28 cellular contexts compared by ENCODE assay signal in the genomic region with DNA sequence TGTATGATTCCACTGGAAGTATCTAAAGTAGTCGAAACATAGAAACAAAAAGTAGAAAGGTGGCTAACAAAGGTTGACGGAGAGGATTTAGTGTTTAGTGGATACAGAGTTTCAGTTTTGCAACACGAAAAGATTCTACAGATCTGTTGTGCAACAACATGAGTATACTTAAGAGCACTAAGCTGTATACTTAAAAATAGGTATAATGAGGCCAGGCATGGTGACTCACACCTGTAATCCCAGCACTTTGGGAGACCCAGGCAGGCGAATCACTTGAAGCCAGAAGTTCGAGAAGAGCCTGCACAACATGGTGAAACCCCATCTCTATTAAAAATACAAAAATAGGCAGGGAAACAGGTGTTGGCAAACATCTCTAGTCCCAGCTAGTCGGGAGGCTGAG.
"Had no signal": no experiment of that assay in that cellular context is flagged by ENCODE, and none has a peak within 500 bp of the region (broad histone marks: within the 10 kb centered on the region; RNA-seq: fewer than 3 reads in every experiment).

No MANE protein-coding gene starts in this region.

- H3K9me3 ChIP-seq: SJSA1, SK-N-SH had no signal

- H3K9ac ChIP-seq: KMS-11, SK-N-SH had no signal

- H3K4me3 ChIP-seq: SJSA1 had no signal

- H3K4me1 Mint-ChIP-seq: activated CD4-positive, alpha-beta T cell treated with anti-CD3 and anti-CD28 coated beads for 36 hours; activated CD4-positive, alpha-beta T cell treated with anti-CD3 and anti-CD28 coated beads, Interleukin-2, amount 10 ng/mL, durations not matched to agents 7 days and 5 days; activated naive CD4-positive, alpha-beta T cell treated with anti-CD3 and anti-CD28 coated beads, Interleukin-2, amount 10 ng/mL, durations not matched to agents 7 days and 5 days; activated naive CD8-positive, alpha-beta T cell treated with anti-CD3 and anti-CD28 coated beads, Interleukin-2, amount 50 U/mL, for 24 hours; WTC11 had no signal

- H3K4me2 ChIP-seq: KMS-11, SK-N-SH had no signal

- H3K27me3 ChIP-seq: brain microvascular endothelial cell, SJSA1 had no signal

- H3K9me3 Mint-ChIP-seq: activated CD4-positive, alpha-beta T cell treated with anti-CD3 and anti-CD28 coated beads, Interleukin-2, amount 10 ng/mL, durations not matched to agents 7 days and 5 days; activated naive CD4-positive, alpha-beta T cell treated with anti-CD3 and anti-CD28 coated beads, Interleukin-2, amount 10 ng/mL, durations not matched to agents 7 days and 5 days; activated naive CD8-positive, alpha-beta T cell treated with anti-CD3 and anti-CD28 coated beads, Interleukin-2, amount 50 U/mL, for 24 hours; T-helper 1 cell treated with Interleukin-12 subunit alpha and Interleukin-12 subunit beta and Interleukin-4 antibody, amounts not matched to agents 30 μg/mL and 1 μg/mL, for 36 hours; T-helper 2 cell treated with Interferon-gamma antibody and Interleukin-4, amounts not matched to agents 5 μg/mL and 100 μg/mL, for 36 hours; WTC11 had no signal

- H3K36me3 Mint-ChIP-seq: activated naive CD4-positive, alpha-beta T cell treated with anti-CD3 and anti-CD28 coated beads, Interleukin-2, amount 10 ng/mL, durations not matched to agents 7 days and 5 days; activated naive CD8-positive, alpha-beta T cell; WTC11 had no signal

- H3K4me3 Mint-ChIP-seq: activated CD4-positive, alpha-beta T cell treated with anti-CD3 and anti-CD28 coated beads for 36 hours; activated CD4-positive, alpha-beta T cell treated with anti-CD3 and anti-CD28 coated beads, Interleukin-2, amount 10 ng/mL, durations not matched to agents 7 days and 5 days; activated CD8-positive, alpha-beta T cell treated with anti-CD3 and anti-CD28 coated beads, Interleukin-2, amount 10 ng/mL, durations not matched to agents 7 days and 5 days; activated naive CD4-positive, alpha-beta T cell treated with anti-CD3 and anti-CD28 coated beads, Interleukin-2, amount 10 ng/mL, durations not matched to agents 7 days and 5 days; activated naive CD8-positive, alpha-beta T cell; activated naive CD8-positive, alpha-beta T cell treated with anti-CD3 and anti-CD28 coated beads, Interleukin-2, amount 50 U/mL, for 24 hours; T-helper 1 cell treated with Interleukin-12 subunit alpha and Interleukin-12 subunit beta and Interleukin-4 antibody, amounts not matched to agents 30 μg/mL and 1 μg/mL, for 36 hours; T-helper 2 cell treated with Interferon-gamma antibody and Interleukin-4, amounts not matched to agents 5 μg/mL and 100 μg/mL, for 36 hours; WTC11 had no signal

- H3K4me1 ChIP-seq: SJSA1 had no signal

- H3K27ac ChIP-seq: brain microvascular endothelial cell, KMS-11, SJSA1 had no signal

- ATAC-seq: activated CD4-positive, alpha-beta T cell treated with anti-CD3 and anti-CD28 coated beads for 36 hours; activated CD4-positive, CD25-positive, alpha-beta regulatory T cell treated with anti-CD3 and anti-CD28 coated beads, Interleukin-2, amount 50 U/mL, for 24 hours; activated CD8-positive, alpha-beta T cell treated with anti-CD3 and anti-CD28 coated beads, Interleukin-2, amount 10 ng/mL, durations not matched to agents 7 days and 5 days; activated naive CD8-positive, alpha-beta T cell treated with anti-CD3 and anti-CD28 coated beads, Interleukin-2, amount 50 U/mL, for 24 hours; Panc1; WTC11 had no signal

- H3K36me3 ChIP-seq: brain microvascular endothelial cell, SJSA1 had no signal

- H3K27ac Mint-ChIP-seq: activated CD4-positive, alpha-beta T cell treated with anti-CD3 and anti-CD28 coated beads for 36 hours; activated CD4-positive, alpha-beta T cell treated with anti-CD3 and anti-CD28 coated beads, Interleukin-2, amount 10 ng/mL, durations not matched to agents 7 days and 5 days; activated CD8-positive, alpha-beta T cell treated with anti-CD3 and anti-CD28 coated beads, Interleukin-2, amount 10 ng/mL, durations not matched to agents 7 days and 5 days; activated naive CD4-positive, alpha-beta T cell treated with anti-CD3 and anti-CD28 coated beads, Interleukin-2, amount 10 ng/mL, durations not matched to agents 7 days and 5 days; activated naive CD8-positive, alpha-beta T cell; activated naive CD8-positive, alpha-beta T cell treated with anti-CD3 and anti-CD28 coated beads, Interleukin-2, amount 50 U/mL, for 24 hours; T-helper 1 cell treated with Interleukin-12 subunit alpha and Interleukin-12 subunit beta and Interleukin-4 antibody, amounts not matched to agents 30 μg/mL and 1 μg/mL, for 36 hours; T-helper 2 cell treated with Interferon-gamma antibody and Interleukin-4, amounts not matched to agents 5 μg/mL and 100 μg/mL, for 36 hours; WTC11 had no signal

- DNase-seq: activated CD4-positive, alpha-beta T cell treated with anti-CD3 and anti-CD28 coated beads for 36 hours; activated CD4-positive, alpha-beta T cell treated with anti-CD3 and anti-CD28 coated beads, Interleukin-2, amount 10 ng/mL, durations not matched to agents 7 days and 5 days; activated CD4-positive, alpha-beta T cell treated with anti-CD3 and anti-CD28 coated beads, Interleukin-2, amount 50 U/mL, for 48 hours; activated CD8-positive, alpha-beta T cell treated with anti-CD3 and anti-CD28 coated beads, Interleukin-2, amount 10 ng/mL, durations not matched to agents 7 days and 5 days; activated effector memory CD4-positive, alpha-beta T cell treated with Interleukin-2 at 50 U/mL for 16 hours; activated naive CD4-positive, alpha-beta T cell treated with anti-CD3 and anti-CD28 coated beads, Interleukin-2, amount 10 ng/mL, durations not matched to agents 7 days and 5 days; activated naive CD8-positive, alpha-beta T cell treated with anti-CD3 and anti-CD28 coated beads, Interleukin-2, amount 50 U/mL, for 24 hours; activated T-cell treated with anti-CD3 and anti-CD28 coated beads, Interleukin-2, amount 50 U/mL, for 48 hours; amniotic stem cell; aorta; brain microvascular endothelial cell; MV-4-11; NCI-H1092; NCI-H1436 treated with DMSO at 0.1 percent for 48 hours; NCI-H1694 treated with DMSO at 0.1 percent for 48 hours; NCI-H2029; NCI-H345; NCI-H524 treated with DMSO at 0.1 percent for 48 hours; SHP77 treated with DMSO at 0.1 percent for 48 hours; SK-N-SH had no signal

- H3K27me3 Mint-ChIP-seq: activated CD4-positive, alpha-beta T cell treated with anti-CD3 and anti-CD28 coated beads for 36 hours; activated CD4-positive, alpha-beta T cell treated with anti-CD3 and anti-CD28 coated beads, Interleukin-2, amount 10 ng/mL, durations not matched to agents 7 days and 5 days; activated naive CD4-positive, alpha-beta T cell treated with anti-CD3 and anti-CD28 coated beads, Interleukin-2, amount 10 ng/mL, durations not matched to agents 7 days and 5 days; activated naive CD8-positive, alpha-beta T cell; activated naive CD8-positive, alpha-beta T cell treated with anti-CD3 and anti-CD28 coated beads, Interleukin-2, amount 50 U/mL, for 24 hours had no signal
